19 cellular contexts compared by ENCODE assay signal in genomic region chr9:6229186-6229585, GRCh38. TPM values are rescaled to one million over a fixed set of nuclear protein-coding genes. Genes with fewer than 3 reads are reported as not detected.
DNase-seq lines count a peak whose midpoint lies in the region; ATAC-seq and TF ChIP-seq lines count a peak whose summit lies in the region.
"Had no signal": no experiment of that assay in that cellular context is flagged by ENCODE, and none has a peak within 500 bp of the region (broad histone marks: within the 10 kb centered on the region; RNA-seq: fewer than 3 reads in every experiment).

No MANE protein-coding gene starts in this region.

- peaks cover 8% of the 10 kb centered on the region for H3K4me1 ChIP-seq in right cardiac atrium (ENCODE audit: control insufficient read depth, insufficient read depth, low read length)
- H3K4me1 ChIP-seq in heart left ventricle: peaks cover 0 to 95% (median 36%) of the 10 kb centered on the region in 12 donors
- peaks cover 15 to 77% (median 45%) of the 10 kb centered on the region in 3 donors for H3K4me1 ChIP-seq in gastroesophageal sphincter
- peaks cover 63 to 67% of the 10 kb centered on the region in 2 donors for H3K4me1 ChIP-seq in thoracic aorta (ENCODE audit: control insufficient read depth in 1 of 2, low read depth in 2 of 2)
- H3K4me1 ChIP-seq: SJCRH30 had no signal

- TF ChIP-seq POLR2A in heart left ventricle (IDR thresholded peaks at IDR 0.05) (no peak), gastroesophageal sphincter (IDR thresholded peaks at IDR 0.05) (no peak)

- intact Hi-C loops in right cardiac atrium (cut with DNase I) (no loop called here), heart left ventricle (cut with DNase I) (no loop called here)

- H3K36me3 ChIP-seq in heart left ventricle (no peaks in the 10 kb centered on the region), gastroesophageal sphincter (no peaks in the 10 kb centered on the region), thoracic aorta (no peaks in the 10 kb centered on the region)
- H3K36me3 ChIP-seq: Peyer's patch, SJCRH30 had no signal

- H3K27me3 ChIP-seq in right cardiac atrium (ENCODE audit: control insufficient read depth, insufficient read depth): no peaks in the 10 kb centered on the region
- H3K27me3 ChIP-seq in heart left ventricle: no peaks in the 10 kb centered on the region
- no peaks in the 10 kb centered on the region for H3K27me3 ChIP-seq in gastroesophageal sphincter
- no peaks in the 10 kb centered on the region for H3K27me3 ChIP-seq in thoracic aorta (replicated peaks; ENCODE audit: insufficient read depth)
- H3K27me3 ChIP-seq: Peyer's patch, SJCRH30 had no signal

- no peak for TF ChIP-seq CTCF in heart left ventricle (IDR thresholded peaks at IDR 0.05)
- no peak for TF ChIP-seq CTCF in gastroesophageal sphincter (IDR thresholded peaks at IDR 0.05)
- no peak for TF ChIP-seq CTCF in thoracic aorta (IDR thresholded peaks at IDR 0.05)

- 59% methylated on average over 2 of the region's 2 CpGs for WGBS in right cardiac atrium
- 71 to 87% (median 79%) methylated on average over 2 of the region's 2 CpGs for WGBS in heart left ventricle, 4 donors
- 34 to 50% methylated on average over 2 of the region's 2 CpGs for WGBS in gastroesophageal sphincter (ENCODE audit: low coverage in 1 of 2), 2 donors

- H3K9me3 ChIP-seq in right cardiac atrium (ENCODE audit: control insufficient read depth, low read length) (no peaks in the 10 kb centered on the region), heart left ventricle (no peaks in the 10 kb centered on the region), gastroesophageal sphincter (no peaks in the 10 kb centered on the region), thoracic aorta (no peaks in the 10 kb centered on the region)
- H3K9me3 ChIP-seq: Peyer's patch, SJCRH30 had no signal

- ATAC-seq in right cardiac atrium (no peak), heart left ventricle (no peak), gastroesophageal sphincter (no peak), thoracic aorta (ENCODE audit: insufficient number of reproducible peaks, low FRiP score, low read depth) (no peak)
- ATAC-seq: HCT116 had no signal

- TF ChIP-seq EP300 in gastroesophageal sphincter (IDR thresholded peaks at IDR 0.05): no peak

- H3K4me3 ChIP-seq in right cardiac atrium (ENCODE audit: low read length): no peak overlapping the region
- H3K4me3 ChIP-seq in heart left ventricle: no peak overlapping the region
- no peak overlapping the region for H3K4me3 ChIP-seq in gastroesophageal sphincter
- peak overlapping the region; percentile 41 for H3K4me3 ChIP-seq in thoracic aorta
- H3K4me3 ChIP-seq: Peyer's patch, SJCRH30 had no signal

- DNase-seq in right cardiac atrium (no peak), heart left ventricle (no peak), thoracic aorta (ENCODE audit: low spot score) (no peak), NCI-H2171 treated with DMSO at 0.1 percent for 48 hours (lab: John Stamatoyannopoulos, UW) (no peak), NCI-H82 treated with DMSO at 0.1 percent for 48 hours (lab: John Stamatoyannopoulos, UW; ENCODE audit: unreplicated experiment) (no peak), UCSD-AML1 (lab: John Stamatoyannopoulos, UW; ENCODE audit: unreplicated experiment) (no peak)
- DNase-seq in stimulated activated naive CD4-positive, alpha-beta T cell (lab: John Stamatoyannopoulos, UW): no peak
- DNase-seq: CD4-positive, CD25-positive, alpha-beta regulatory T cell; DMS79; KG1; NCI-H1436 treated with DMSO at 0.1 percent for 48 hours; NCI-H510A; Peyer's patch; SJCRH30 had no signal

- H3K27ac ChIP-seq in right cardiac atrium (ENCODE audit: low read length) (peak overlapping the region; percentile 62), heart left ventricle (peak overlapping the region in 5 of 12 donors; percentile 1 to 56 (median 21)), gastroesophageal sphincter (peak overlapping the region; percentile 3 to 41 (median 32)), thoracic aorta (peak overlapping the region; percentile 41 to 57)
- H3K27ac ChIP-seq: Peyer's patch, SJCRH30 had no signal

RNA-seq across cellular contexts. Expression of gene IL33, which starts 13.6 kb away (rescaled TPM):
- 10 to 100 TPM; 45.2 to 79.1 (median 57.0) TPM for total RNA-seq in right cardiac atrium
- polyA plus RNA-seq in right cardiac atrium: 42.0 TPM
- 10 to 100 TPM in 6 of 9 donors, 1 to 10 TPM in 3; 6.6 to 36.5 (median 12.7) TPM for total RNA-seq in heart left ventricle
- 10 to 100 TPM; 12.4 to 14.0 TPM for polyA plus RNA-seq in heart left ventricle
- total RNA-seq in gastroesophageal sphincter: 100 to 1,000 TPM in 1 of 4 donors, 10 to 100 TPM in 3; 43.6 to 145 (median 77.8) TPM
- total RNA-seq in thoracic aorta: 100 to 1,000 TPM in 1 of 2 donors, 10 to 100 TPM in 1; 69.7 to 160 TPM
- total RNA-seq: A172; CD4-positive, CD25-positive, alpha-beta regulatory T cell; H1 had no signal
- polyA plus RNA-seq: BJ; CD4-positive, CD25-positive, alpha-beta regulatory T cell; H1 had no signal
